In genomic region chr12:8031017-8031416, GRCh38 we compare ENCODE assay signal across 1 cellular context. TPM values are rescaled to one million over a fixed set of nuclear protein-coding genes. Genes with fewer than 3 reads are reported as not detected.
"Had no signal": no experiment of that assay in that cellular context is flagged by ENCODE, and none has a peak within 500 bp of the region (broad histone marks: within the 10 kb centered on the region; RNA-seq: fewer than 3 reads in every experiment).

No MANE protein-coding gene starts in this region.

RNA-seq across cellular contexts. Expression of gene C3AR1, which starts 35.1 kb away (rescaled TPM):
- polyA plus RNA-seq: neural cell had no signal
